18 cellular contexts compared by ENCODE assay signal in genomic region chr15:90049666-90050604, GRCh38. TPM values are rescaled to one million over a fixed set of nuclear protein-coding genes. Genes with fewer than 3 reads are reported as not detected.
DNase-seq lines count a peak whose midpoint lies in the region; ATAC-seq and TF ChIP-seq lines count a peak whose summit lies in the region.
"Had no signal": no experiment of that assay in that cellular context is flagged by ENCODE, and none has a peak within 500 bp of the region (broad histone marks: within the 10 kb centered on the region; RNA-seq: fewer than 3 reads in every experiment).

No MANE protein-coding gene starts in this region.

- H3K36me3 Mint-ChIP-seq in activated T-cell treated with anti-CD3 and anti-CD28 coated beads, Interleukin-2, amount 50 U/mL, for 24 hours (ENCODE audit: low read depth) = no peaks in the 10 kb centered on the region
- no peaks in the 10 kb centered on the region for H3K36me3 Mint-ChIP-seq in activated T-cell treated with anti-CD3 and anti-CD28 coated beads, Interleukin-2, amount 50 U/mL, for 4 hours (ENCODE audit: insufficient read depth)
- H3K36me3 Mint-ChIP-seq: naive B cell, T-cell had no signal

- H3K4me3 Mint-ChIP-seq in activated T-cell treated with anti-CD3 and anti-CD28 coated beads, Interleukin-2, amount 50 U/mL, for 24 hours = no peak overlapping the region
- no peak overlapping the region for H3K4me3 Mint-ChIP-seq in activated T-cell treated with anti-CD3 and anti-CD28 coated beads, Interleukin-2, amount 50 U/mL, for 4 hours
- H3K4me3 Mint-ChIP-seq: T-cell had no signal

- WGBS in heart right ventricle, 2 donors = 65 to 74% methylated on average over 22 of the region's 22 CpGs
- WGBS in psoas muscle, 3 donors = 75 to 90% (median 77%) methylated on average over 22 of the region's 22 CpGs

- ATAC-seq in activated T-cell treated with anti-CD3 and anti-CD28 coated beads, Interleukin-2, amount 50 U/mL, for 4 hours = no peak
- ATAC-seq in heart right ventricle = peak; percentile 7 to 67 (median 54)
- peak in 1 of 4 donors; percentile 31 for ATAC-seq in psoas muscle
- no peak for ATAC-seq in esophagus mucosa
- ATAC-seq: T-cell had no signal

- peaks cover 18% of the 10 kb centered on the region for H3K4me1 Mint-ChIP-seq in activated T-cell treated with anti-CD3 and anti-CD28 coated beads, Interleukin-2, amount 50 U/mL, for 24 hours (ENCODE audit: low read depth)
- peaks cover 18% of the 10 kb centered on the region for H3K4me1 Mint-ChIP-seq in activated T-cell treated with anti-CD3 and anti-CD28 coated beads, Interleukin-2, amount 50 U/mL, for 4 hours (ENCODE audit: low read depth)

- intact Hi-C loops in heart right ventricle (cut with DNase I) (no loop called here), psoas muscle (cut with DNase I) (loop anchor here in 1 of 2 donors (5.0 kb wide), 1 partner anchor 43 kb away; no protein-coding TSS in a partner anchor)

- H3K4me3 ChIP-seq in heart right ventricle = no peak overlapping the region
- H3K4me3 ChIP-seq in psoas muscle = no peak overlapping the region
- H3K4me3 ChIP-seq: A549, colonic mucosa, lung, stomach had no signal

- H3K4me1 ChIP-seq in heart right ventricle = peaks cover 3 to 41% (median 25%) of the 10 kb centered on the region in 9 donors
- peaks cover 22% of the 10 kb centered on the region for H3K4me1 ChIP-seq in psoas muscle

- H3K27me3 Mint-ChIP-seq in activated T-cell treated with anti-CD3 and anti-CD28 coated beads, Interleukin-2, amount 50 U/mL, for 24 hours = no peaks in the 10 kb centered on the region
- no peaks in the 10 kb centered on the region for H3K27me3 Mint-ChIP-seq in activated T-cell treated with anti-CD3 and anti-CD28 coated beads, Interleukin-2, amount 50 U/mL, for 4 hours (ENCODE audit: low read depth)
- H3K27me3 Mint-ChIP-seq: naive B cell, T-cell had no signal

- H3K36me3 ChIP-seq in heart right ventricle (no peaks in the 10 kb centered on the region), psoas muscle (ENCODE audit: insufficient read depth in 1 of 2, low read depth in 1 of 2) (no peaks in the 10 kb centered on the region)
- H3K36me3 ChIP-seq: colonic mucosa had no signal

- no peak for TF ChIP-seq CTCF in heart right ventricle (IDR thresholded peaks at IDR 0.05)
- TF ChIP-seq CTCF in psoas muscle (IDR thresholded peaks at IDR 0.05) = no peak

- DNase-seq in activated T-cell treated with anti-CD3 and anti-CD28 coated beads, Interleukin-2, amount 50 U/mL, for 24 hours = no peak
- DNase-seq in activated T-cell treated with anti-CD3 and anti-CD28 coated beads, Interleukin-2, amount 50 U/mL, for 4 hours = no peak
- peak; percentile 58 for DNase-seq in NCI-H2227 (lab: John Stamatoyannopoulos, UW; ENCODE audit: unreplicated experiment)
- no peak for DNase-seq in heart right ventricle
- DNase-seq in psoas muscle = peak; percentile 12 to 48
- no peak for DNase-seq in central memory CD4-positive, alpha-beta T cell
- DNase-seq in NCI-H2029 (lab: John Stamatoyannopoulos, UW) = no peak
- DNase-seq: activated effector memory CD4-positive, alpha-beta T cell treated with Interleukin-2 at 50 U/mL for 16 hours; colonic mucosa; foreskin melanocyte; naive B cell; NCI-H1436; NCI-H446 treated with DMSO at 0.1 percent for 48 hours; stomach; T-cell had no signal

- no peaks in the 10 kb centered on the region for H3K9me3 Mint-ChIP-seq in activated T-cell treated with anti-CD3 and anti-CD28 coated beads, Interleukin-2, amount 50 U/mL, for 24 hours
- H3K9me3 Mint-ChIP-seq in activated T-cell treated with anti-CD3 and anti-CD28 coated beads, Interleukin-2, amount 50 U/mL, for 4 hours = no peaks in the 10 kb centered on the region
- H3K9me3 Mint-ChIP-seq: T-cell had no signal

- H3K9me3 ChIP-seq in heart right ventricle (no peaks in the 10 kb centered on the region), psoas muscle (no peaks in the 10 kb centered on the region)
- H3K9me3 ChIP-seq: A549, colonic mucosa, stomach had no signal

- H3K27me3 ChIP-seq in heart right ventricle = no peaks in the 10 kb centered on the region
- H3K27me3 ChIP-seq in psoas muscle (ENCODE audit: insufficient read depth in 3 of 3, low read length in 2 of 3) = no peaks in the 10 kb centered on the region
- H3K27me3 ChIP-seq: colonic mucosa, stomach had no signal

- H3K27ac ChIP-seq in heart right ventricle = peak overlapping the region in 1 of 10 donors; percentile 30
- H3K27ac ChIP-seq in psoas muscle = no peak overlapping the region
- H3K27ac ChIP-seq: A549, colonic mucosa, stomach had no signal

- peak overlapping the region; percentile 41 for H3K27ac Mint-ChIP-seq in activated T-cell treated with anti-CD3 and anti-CD28 coated beads, Interleukin-2, amount 50 U/mL, for 24 hours

RNA-seq across cellular contexts. Expression of gene ZNF710, which starts 48.8 kb away (rescaled TPM):
- total RNA-seq in activated T-cell treated with anti-CD3 and anti-CD28 coated beads, Interleukin-2, amount 50 U/mL, for 4 hours = 10 to 100 TPM; 21.7 to 28.2 (median 25.0) TPM
- total RNA-seq in heart right ventricle (10 to 100 TPM in 1 of 10 donors, 1 to 10 TPM in 9; 2.8 to 19.8 (median 3.9) TPM), psoas muscle (1 to 10 TPM; 3.1 to 8.1 (median 5.6) TPM), esophagus mucosa (27.9 TPM)
- polyA plus RNA-seq in heart right ventricle (10 to 100 TPM in 1 of 2 donors, 1 to 10 TPM in 1; 3.3 to 11.0 TPM), psoas muscle (1 to 10 TPM; 1.3 to 4.5 (median 1.9) TPM)

RNA-seq across cellular contexts. Expression of gene IDH2, which starts 52.3 kb away (rescaled TPM):
- 10 to 100 TPM; 32.8 to 45.1 (median 43.3) TPM for total RNA-seq in activated T-cell treated with anti-CD3 and anti-CD28 coated beads, Interleukin-2, amount 50 U/mL, for 4 hours
- total RNA-seq in heart right ventricle (1,000 to 10,000 TPM in 4 of 10 donors, 100 to 1,000 TPM in 6; 731 to 1,135 (median 971) TPM), psoas muscle (100 to 1,000 TPM; 513 to 926 (median 752) TPM), esophagus mucosa (114 TPM)
- polyA plus RNA-seq in heart right ventricle (100 to 1,000 TPM; 279 to 401 TPM), psoas muscle (100 to 1,000 TPM; 365 to 759 (median 405) TPM)

Comparison
In these comparisons a context has a peak if more than half of its experiments do, and no peak if none do; other contexts are left out.
1. DNase-seq: peak in NCI-H2227 (single experiment) and psoas muscle (2 of 2); none in activated T-cell treated with anti-CD3 and anti-CD28 coated beads, Interleukin-2, amount 50 U/mL, for 24 hours (single experiment), activated T-cell treated with anti-CD3 and anti-CD28 coated beads, Interleukin-2, amount 50 U/mL, for 4 hours (single experiment), heart right ventricle (0 of 2), central memory CD4-positive, alpha-beta T cell (single experiment) and NCI-H2029 (single experiment).
2. ATAC-seq: peak in heart right ventricle (8 of 8); none in activated T-cell treated with anti-CD3 and anti-CD28 coated beads, Interleukin-2, amount 50 U/mL, for 4 hours (0 of 2) and esophagus mucosa (single experiment).